8 cellular contexts compared by ENCODE assay signal in the genomic region with DNA sequence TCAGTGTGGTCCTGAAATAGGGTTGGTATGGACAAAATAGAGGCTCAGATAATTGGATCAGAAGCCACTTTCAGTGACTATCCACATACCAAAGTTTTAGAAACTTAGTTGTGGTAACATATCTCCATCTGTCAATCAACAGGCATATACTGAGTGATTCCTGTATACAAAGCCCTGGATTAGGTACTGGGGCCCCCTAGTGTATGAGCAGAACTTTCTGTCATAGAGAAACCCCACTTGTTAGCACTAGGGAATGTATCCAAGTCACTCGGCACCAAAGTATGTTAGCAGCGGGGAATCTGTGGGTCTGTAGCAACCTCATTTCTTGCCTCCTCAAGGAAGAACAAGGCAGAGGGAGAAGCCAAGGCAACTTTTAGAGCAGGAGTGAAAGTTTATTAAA. TPM values are rescaled to one million over a fixed set of nuclear protein-coding genes. Genes with fewer than 3 reads are reported as not detected.
DNase-seq lines count a peak whose midpoint lies in the region; ATAC-seq and TF ChIP-seq lines count a peak whose summit lies in the region.

No MANE protein-coding gene starts in this region.

- ATAC-seq in HG02623 (IDR thresholded peaks at IDR 0.05; ENCODE audit: unreplicated experiment) (no peak), GM19397 (IDR thresholded peaks at IDR 0.05; ENCODE audit: unreplicated experiment) (no peak)

- peak; percentile 56 for TF ChIP-seq CTCF in choroid plexus epithelial cell (conservative IDR thresholded peaks at IDR 0.05; ENCODE audit: low read depth, low read length)

- peak; percentile 73 for DNase-seq in EH (ENCODE audit: low read depth)
- peak; percentile 50 for DNase-seq in LHCN-M2 (ENCODE audit: low read depth)
- peak; percentile 83 for DNase-seq in choroid plexus epithelial cell (ENCODE audit: low read depth)
- DNase-seq in myocyte (ENCODE audit: low read depth), result peak; percentile 24
- DNase-seq in occipital lobe (lab: John Stamatoyannopoulos, UW), result no peak
- DNase-seq in central memory CD4-positive, alpha-beta T cell, result no peak

- no peak overlapping the region for H3K4me3 ChIP-seq in choroid plexus epithelial cell (ENCODE audit: low read depth, low read length)

RNA-seq across cellular contexts. Expression of a gene that starts 50.7 kb away (rescaled TPM):
- total RNA-seq in LHCN-M2 (2014; rRNA removed) (15.3 and 15.5 TPM in 2 replicates), myocyte (11.0 and 14.3 TPM in 2 replicates), occipital lobe (1.4 TPM)
- polyA plus RNA-seq in LHCN-M2 (2012), result 9.5 TPM
- polyA plus RNA-seq in myocyte (2012), result 6.6 TPM

RNA-seq across cellular contexts. Expression of a gene that starts 53.1 kb away (rescaled TPM):
- total RNA-seq in LHCN-M2 (2014; rRNA removed) (44.8 and 48.3 TPM in 2 replicates), myocyte (501 and 805 TPM in 2 replicates), occipital lobe (90.0 TPM)
- polyA plus RNA-seq in LHCN-M2 (2012), result 106 TPM
- polyA plus RNA-seq in myocyte (2012), result 262 TPM

Comparison
In these comparisons a context has a peak if more than half of its experiments do, and no peak if none do; other contexts are left out.
1. DNase-seq: peak in EH (single experiment), LHCN-M2 (single experiment), choroid plexus epithelial cell (single experiment) and myocyte (single experiment); none in occipital lobe (single experiment) and central memory CD4-positive, alpha-beta T cell (single experiment).